ENCODE assay signal across 7 cellular contexts in the genomic region with DNA sequence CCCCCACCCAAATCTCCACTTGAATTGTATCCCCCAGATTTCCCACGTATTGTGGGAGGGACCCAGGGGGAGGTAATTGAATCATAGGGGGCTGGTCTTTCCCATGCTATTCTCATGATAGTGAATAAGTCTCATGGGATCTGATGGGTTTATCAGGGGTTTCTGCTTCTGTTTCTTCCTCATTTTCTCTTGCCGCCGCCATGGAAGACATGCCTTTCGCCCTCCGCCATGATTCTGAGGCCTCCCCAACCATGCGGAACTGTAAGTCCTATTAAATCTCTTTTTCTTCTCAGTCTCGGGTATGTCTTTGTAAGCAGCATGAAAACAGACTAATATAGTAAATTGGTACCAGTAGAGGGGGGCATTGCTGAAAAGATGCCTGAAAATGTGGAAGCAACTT. TPM values are rescaled to one million over a fixed set of nuclear protein-coding genes. Genes with fewer than 3 reads are reported as not detected.
"Had no signal": no experiment of that assay in that cellular context is flagged by ENCODE, and none has a peak within 500 bp of the region (broad histone marks: within the 10 kb centered on the region; RNA-seq: fewer than 3 reads in every experiment).

No MANE protein-coding gene starts in this region.

- H3K27ac Mint-ChIP-seq: GM23338, IgD-negative memory B cell had no signal

- H3K4me3 Mint-ChIP-seq: GM23338 had no signal

- H3K4me3 ChIP-seq: GM23338, HAP-1 had no signal

- H3K27ac ChIP-seq: HL-60 had no signal

- H3K4me2 ChIP-seq: GM23338 had no signal

- H2AFZ ChIP-seq: GM23338 had no signal

- FAIRE-seq: HepG2 had no signal

- H3K4me1 Mint-ChIP-seq: IgD-negative memory B cell had no signal

- H3K36me3 Mint-ChIP-seq: IgD-negative memory B cell had no signal

- H3K36me3 ChIP-seq: HAP-1 had no signal

- ATAC-seq: GM23338, HepG2 had no signal

- DNase-seq: H7, KG1 had no signal

RNA-seq across cellular contexts. Expression of gene NLRP3, which starts 51.0 kb away (rescaled TPM):
- total RNA-seq: HepG2 had no signal
- polyA plus RNA-seq: GM23338, HepG2 had no signal
